In the genomic region with DNA sequence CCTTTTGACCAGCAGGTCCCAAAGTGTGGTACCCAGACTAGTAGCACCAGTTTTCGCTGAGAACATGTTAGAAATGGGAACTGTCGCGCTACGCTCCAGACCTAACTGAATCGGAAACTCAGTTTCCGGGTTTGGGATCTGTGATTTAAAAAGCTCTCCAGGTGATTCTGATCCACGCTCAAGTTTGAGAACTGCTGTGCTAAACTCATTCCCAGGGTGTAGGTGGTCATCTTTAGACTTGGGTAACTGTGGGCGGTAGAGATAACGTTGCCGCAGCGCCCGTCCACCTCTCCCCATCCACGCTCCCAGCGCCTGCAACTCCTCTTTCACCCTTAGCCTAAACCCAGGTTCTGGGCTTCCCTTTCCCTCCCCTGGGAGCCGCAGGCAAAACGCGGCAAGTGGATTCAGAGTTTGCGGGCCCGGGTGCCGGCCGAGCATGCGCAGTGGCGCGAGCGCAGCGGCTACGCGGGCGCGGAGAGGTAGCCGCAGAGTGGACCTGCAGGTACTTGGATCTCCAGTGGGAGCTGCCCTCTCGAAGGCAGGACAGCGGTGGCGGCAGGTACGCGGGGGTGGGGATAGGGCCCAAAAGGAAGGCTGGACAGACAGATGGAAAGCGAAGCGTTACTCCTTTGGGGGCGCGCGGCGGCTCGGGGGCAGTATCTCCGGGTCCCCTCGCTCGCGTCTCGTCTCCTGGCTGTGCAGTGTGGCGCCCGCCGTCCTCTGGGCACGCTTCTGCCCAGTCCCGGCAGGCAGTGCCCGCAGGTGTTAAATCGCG, we compare ENCODE assay signal across 8 cellular contexts. TPM values are rescaled to one million over a fixed set of nuclear protein-coding genes. Genes with fewer than 3 reads are reported as not detected.
A peak's percentile ranks its signal among the peaks of the same experiment; 100 is the strongest.
DNase-seq lines count a peak whose midpoint lies in the region; TF ChIP-seq lines count a peak whose summit lies in the region.

A gene with protein sequence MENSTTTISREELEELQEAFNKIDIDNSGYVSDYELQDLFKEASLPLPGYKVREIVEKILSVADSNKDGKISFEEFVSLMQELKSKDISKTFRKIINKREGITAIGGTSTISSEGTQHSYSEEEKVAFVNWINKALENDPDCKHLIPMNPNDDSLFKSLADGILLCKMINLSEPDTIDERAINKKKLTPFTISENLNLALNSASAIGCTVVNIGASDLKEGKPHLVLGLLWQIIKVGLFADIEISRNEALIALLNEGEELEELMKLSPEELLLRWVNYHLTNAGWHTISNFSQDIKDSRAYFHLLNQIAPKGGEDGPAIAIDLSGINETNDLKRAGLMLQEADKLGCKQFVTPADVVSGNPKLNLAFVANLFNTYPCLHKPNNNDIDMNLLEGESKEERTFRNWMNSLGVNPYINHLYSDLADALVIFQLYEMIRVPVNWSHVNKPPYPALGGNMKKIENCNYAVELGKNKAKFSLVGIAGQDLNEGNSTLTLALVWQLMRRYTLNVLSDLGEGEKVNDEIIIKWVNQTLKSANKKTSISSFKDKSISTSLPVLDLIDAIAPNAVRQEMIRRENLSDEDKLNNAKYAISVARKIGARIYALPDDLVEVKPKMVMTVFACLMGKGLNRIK (plus strand): TSS at position 443 of the 775 bp plus-strand sequence. CDS start 67,845 bp downstream, outside the sequence.

- peak; percentile 89 for DNase-seq in EL
- DNase-seq in GM23248, result peak; percentile 82
- DNase-seq in Kasumi-1 (lab: John Stamatoyannopoulos, UW), result peak; percentile 87 to 88
- peak; percentile 77 for DNase-seq in RPMI7951 (ENCODE audit: low read depth)
- DNase-seq in activated T-helper 9 cell treated with anti-CD3 and anti-CD28 coated beads, Interleukin-2, amount 50 U/mL, for 16 hours (ENCODE audit: low read depth), result peak; percentile 79
- DNase-seq in fibroblast of the conjunctiva (ENCODE audit: low read depth), result peak; percentile 29
- peak; percentile 93 for DNase-seq in stomach

- peak within 1 kb of the TSS; percentile 86 for H3K4me2 ChIP-seq in GM23248 (ENCODE audit: unreplicated experiment)
- H3K4me2 ChIP-seq in neural cell (ENCODE audit: low read length), result peak within 1 kb of the TSS; percentile 66

- H3K9me3 ChIP-seq in GM23248 (ENCODE audit: low read depth) (no peaks in the 10 kb centered on the region), neural cell (ENCODE audit: low read length) (no peaks in the 10 kb centered on the region), stomach (no peaks in the 10 kb centered on the region)

- H3K79me2 ChIP-seq in GM23248 (ENCODE audit: insufficient read depth) (no peaks in the 10 kb centered on the region), neural cell (replicated peaks; ENCODE audit: insufficient read depth, low read length) (no peaks in the 10 kb centered on the region)

- H3K9me2 ChIP-seq in GM23248 (ENCODE audit: insufficient read depth) (no peaks in the 10 kb centered on the region), neural cell (ENCODE audit: insufficient read depth, low read length) (no peaks in the 10 kb centered on the region)

- H3K4me1 ChIP-seq in GM23248 (ENCODE audit: insufficient read depth) (no peaks in the 10 kb centered on the region), stomach (peaks cover 0 to 39% (median 22%) of the 10 kb centered on the region in 4 donors)

- no peaks in the 10 kb centered on the region for H4K20me1 ChIP-seq in GM23248 (ENCODE audit: insufficient read depth)
- no peaks in the 10 kb centered on the region for H4K20me1 ChIP-seq in neural cell (ENCODE audit: insufficient read depth)

- peak; percentile 48 for TF ChIP-seq RAD21 in neural cell (conservative IDR thresholded peaks at IDR 0.05)

- no peak within 1 kb of the TSS for H3K27ac ChIP-seq in GM23248
- H3K27ac ChIP-seq in neural cell (ENCODE audit: low read length), result no peak within 1 kb of the TSS
- H3K27ac ChIP-seq in stomach, result peak within 1 kb of the TSS; percentile 81 to 96 (median 86)

- in situ Hi-C loops in GM23248 (cut with MboI), result loop anchor here (10.0 kb wide), 1 partner anchor 219 kb away; no protein-coding TSS in a partner anchor

- intact Hi-C loops in stomach (cut with DNase I; ENCODE audit: low total_unique reads), result no loop called here

- H2AFZ ChIP-seq in GM23248, result peak within 1 kb of the TSS; percentile 93
- H2AFZ ChIP-seq in neural cell (ENCODE audit: low read depth, low read length), result peak within 1 kb of the TSS; percentile 32

- H3K4me3 ChIP-seq in GM23248 (peak within 1 kb of the TSS; percentile 81), neural cell (ENCODE audit: low read length) (peak within 1 kb of the TSS; percentile 78), stomach (peak within 1 kb of the TSS; percentile 61 to 80 (median 70))

- peak; percentile 20 for TF ChIP-seq EP300 in neural cell (conservative IDR thresholded peaks at IDR 0.05; ENCODE audit: poor library complexity, severe bottlenecking)
- no peak for TF ChIP-seq EP300 in stomach (IDR thresholded peaks at IDR 0.05)

- H3K27me3 ChIP-seq in GM23248 (replicated peaks; ENCODE audit: insufficient read depth) (no peaks in the 10 kb centered on the region), neural cell (ENCODE audit: insufficient read depth, low read depth, low read length) (peaks cover 9% of the 10 kb centered on the region), stomach (no peaks in the 10 kb centered on the region)

- H3F3A ChIP-seq in GM23248 (ENCODE audit: insufficient read depth) (no peaks in the 10 kb centered on the region), neural cell (ENCODE audit: insufficient read depth, low read length, poor library complexity, severe bottlenecking) (no peaks in the 10 kb centered on the region)

- peak in 2 of 4 donors; percentile 42 to 64 for TF ChIP-seq POLR2A in stomach (IDR thresholded peaks at IDR 0.05)

- H3K36me3 ChIP-seq in GM23248 (ENCODE audit: low read depth) (no peaks in the 10 kb centered on the region), neural cell (ENCODE audit: insufficient read depth, low read length) (no peaks in the 10 kb centered on the region), stomach (no peaks in the 10 kb centered on the region)

- H3K9ac ChIP-seq in GM23248 (peak within 1 kb of the TSS; percentile 57), neural cell (ENCODE audit: low read length) (peak within 1 kb of the TSS; percentile 49)

- WGBS in GM23248 (ENCODE audit: low coverage in 1 of 2, low lambda C conversion rate in 2 of 2, missing lambda C conversion rate in 2 of 2), 2 experiments, result 1% methylated on average over 54 to 56 of the region's 56 CpGs
- 0 to 1% (median 0%) methylated on average over 37 to 56 of the region's 56 CpGs for WGBS in stomach, 5 donors

- TF ChIP-seq CTCF in neural cell (IDR thresholded peaks at IDR 0.05; ENCODE audit: poor library complexity, severe bottlenecking) (peak; percentile 55), stomach (IDR thresholded peaks at IDR 0.05) (peak in 1 of 7 experiments; percentile 11)

TF ChIP-seq in neural cell, 6 proteins besides CTCF, POLR2A, EP300 and RAD21:
- TF ChIP-seq MXI1 (conservative IDR thresholded peaks at IDR 0.05; ENCODE audit: poor library complexity, severe bottlenecking), result peak; percentile 43
- TF ChIP-seq EZH2 (IDR thresholded peaks at IDR 0.05; ENCODE audit: borderline replicate concordance, insufficient read depth, low read length, poor library complexity, severe bottlenecking), result no peak
- TF ChIP-seq TAF1 (IDR thresholded peaks at IDR 0.05; ENCODE audit: low read depth), result no peak
- peak; percentile 56 for TF ChIP-seq SMC3 (conservative IDR thresholded peaks at IDR 0.05; ENCODE audit: poor library complexity)
- TF ChIP-seq POLR2AphosphoS5 (IDR thresholded peaks at IDR 0.05), result peak; percentile 31
- TF ChIP-seq, protein P1, sequence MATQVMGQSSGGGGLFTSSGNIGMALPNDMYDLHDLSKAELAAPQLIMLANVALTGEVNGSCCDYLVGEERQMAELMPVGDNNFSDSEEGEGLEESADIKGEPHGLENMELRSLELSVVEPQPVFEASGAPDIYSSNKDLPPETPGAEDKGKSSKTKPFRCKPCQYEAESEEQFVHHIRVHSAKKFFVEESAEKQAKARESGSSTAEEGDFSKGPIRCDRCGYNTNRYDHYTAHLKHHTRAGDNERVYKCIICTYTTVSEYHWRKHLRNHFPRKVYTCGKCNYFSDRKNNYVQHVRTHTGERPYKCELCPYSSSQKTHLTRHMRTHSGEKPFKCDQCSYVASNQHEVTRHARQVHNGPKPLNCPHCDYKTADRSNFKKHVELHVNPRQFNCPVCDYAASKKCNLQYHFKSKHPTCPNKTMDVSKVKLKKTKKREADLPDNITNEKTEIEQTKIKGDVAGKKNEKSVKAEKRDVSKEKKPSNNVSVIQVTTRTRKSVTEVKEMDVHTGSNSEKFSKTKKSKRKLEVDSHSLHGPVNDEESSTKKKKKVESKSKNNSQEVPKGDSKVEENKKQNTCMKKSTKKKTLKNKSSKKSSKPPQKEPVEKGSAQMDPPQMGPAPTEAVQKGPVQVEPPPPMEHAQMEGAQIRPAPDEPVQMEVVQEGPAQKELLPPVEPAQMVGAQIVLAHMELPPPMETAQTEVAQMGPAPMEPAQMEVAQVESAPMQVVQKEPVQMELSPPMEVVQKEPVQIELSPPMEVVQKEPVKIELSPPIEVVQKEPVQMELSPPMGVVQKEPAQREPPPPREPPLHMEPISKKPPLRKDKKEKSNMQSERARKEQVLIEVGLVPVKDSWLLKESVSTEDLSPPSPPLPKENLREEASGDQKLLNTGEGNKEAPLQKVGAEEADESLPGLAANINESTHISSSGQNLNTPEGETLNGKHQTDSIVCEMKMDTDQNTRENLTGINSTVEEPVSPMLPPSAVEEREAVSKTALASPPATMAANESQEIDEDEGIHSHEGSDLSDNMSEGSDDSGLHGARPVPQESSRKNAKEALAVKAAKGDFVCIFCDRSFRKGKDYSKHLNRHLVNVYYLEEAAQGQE (IDR thresholded peaks at IDR 0.05; ENCODE audit: borderline replicate concordance), result peak; percentile 26

RNA-seq across cellular contexts. Expression of the gene that starts here (rescaled TPM):
- 0.13 and 0.54 TPM in 2 replicates for total RNA-seq in GM23248 (2014; rRNA removed; shearing (Covaris generic))
- polyA plus RNA-seq in GM23248 (2016; fragmentation: Nextera tagmentation; extraction: Ambion mirVana), result 0.35 and 0.58 TPM in 2 replicates
- 3.7 and 4.9 TPM in 2 replicates for total RNA-seq in RPMI7951 (2014; rRNA removed; shearing (Covaris generic))
- polyA plus RNA-seq in neural cell, result 0.31 and 0.74 TPM in 2 replicates
- 0.73 and 0.81 TPM in 2 replicates for polyA minus RNA-seq in neural cell
- 10 to 100 TPM; 12.5 to 79.1 (median 27.1) TPM for total RNA-seq in stomach
- 10 to 100 TPM in 2 of 3 donors, 1 to 10 TPM in 1; 5.2 to 26.1 (median 10.1) TPM for polyA plus RNA-seq in stomach

Comparison
In these comparisons a context has a peak if more than half of its experiments do, and no peak if none do; other contexts are left out.
1. Peak in DNase-seq, H3K4me3 ChIP-seq, H3K9ac ChIP-seq and H3K4me2 ChIP-seq in GM23248; RNA of the gene not detected or under 1 TPM.
2. DNase-seq: peak in every context shown above with its lines; median percentile 93 in stomach; 89 in EL; 88 in Kasumi-1; 82 in GM23248; 79 in activated T-helper 9 cell treated with anti-CD3 and anti-CD28 coated beads, Interleukin-2, amount 50 U/mL, for 16 hours; 77 in RPMI7951; 29 in fibroblast of the conjunctiva.
3. H3K27ac ChIP-seq: peak in stomach (5 of 5); none in GM23248 (single experiment) and neural cell (single experiment).
4. Peak in every context shown above with its lines, with median percentiles within 50 percentile points of each other: H3K4me3 ChIP-seq.